1 cellular context compared by ENCODE assay signal in genomic region chr20:48490976-48491657, GRCh38.
TF ChIP-seq lines count a peak whose summit lies in the region.

No MANE protein-coding gene starts in this region.

TF ChIP-seq in HepG2, 621 proteins besides CTCF, POLR2A, EP300 and RAD21 (continued from another document):
- TF ChIP-seq MNT (IDR thresholded peaks at IDR 0.05) (peak; percentile 95), PHB2 (IDR thresholded peaks at IDR 0.05; ENCODE audit: partially characterized antibody) (peak; percentile 59)
TF ChIP-seq in HepG2: peak in this region for 3.
